ENCODE assay signal across 8 cellular contexts in the genomic region with DNA sequence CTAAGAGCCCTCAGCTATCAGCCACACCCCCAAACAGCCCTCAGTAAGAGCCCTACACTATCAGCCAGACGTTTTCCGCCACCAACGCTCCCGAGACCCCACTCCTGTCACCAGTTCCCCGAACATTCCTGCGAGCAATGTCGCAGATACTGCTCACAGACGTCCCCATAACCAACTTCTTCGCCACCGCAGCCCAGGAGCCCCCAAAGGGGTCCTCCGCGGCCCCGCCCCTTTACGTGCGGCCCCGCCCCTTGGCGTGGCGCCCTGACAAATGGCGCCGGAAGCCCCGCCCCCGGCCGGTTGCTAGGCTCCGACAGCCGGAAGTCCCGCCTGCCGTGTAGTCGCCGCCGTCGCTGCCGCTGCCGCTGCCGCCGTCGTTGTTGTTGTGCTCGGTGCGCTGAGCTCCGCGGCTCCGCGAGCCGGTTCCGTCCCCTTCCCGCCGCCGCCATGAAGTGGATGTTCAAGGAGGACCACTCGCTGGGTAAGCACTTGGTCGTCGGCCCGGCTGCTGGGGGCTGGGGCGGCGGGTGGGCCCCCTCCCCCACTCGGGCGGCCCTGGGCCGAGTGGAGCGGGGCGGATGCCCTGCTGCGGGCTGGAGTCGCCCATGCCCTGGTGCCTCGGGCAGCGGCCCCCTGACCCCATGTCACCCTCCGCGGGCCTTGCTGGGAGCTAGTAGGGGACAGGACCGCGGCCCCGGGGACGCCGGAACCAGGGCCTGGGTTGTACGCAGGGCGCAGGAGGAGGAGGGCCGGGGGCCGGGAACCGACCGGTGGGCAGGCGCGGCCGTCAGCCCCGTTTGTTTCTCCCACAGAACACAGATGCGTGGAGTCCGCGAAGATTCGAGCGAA. TPM values are rescaled to one million over a fixed set of nuclear protein-coding genes. Genes with fewer than 3 reads are reported as not detected.
A peak's percentile ranks its signal among the peaks of the same experiment; 100 is the strongest.
DNase-seq lines count a peak whose midpoint lies in the region; ATAC-seq and TF ChIP-seq lines count a peak whose summit lies in the region.

GABARAPL2 (plus strand) TSS at position 340 of the 849 bp plus-strand sequence; CDS start at position 448, 108 bp downstream.

- peaks cover 20% of the 10 kb centered on the region for H3K36me3 ChIP-seq in ACC112 (ENCODE audit: insufficient read depth, low read length)
- peaks cover 0 to 39% (median 31%) of the 10 kb centered on the region in 6 donors for H3K36me3 ChIP-seq in spleen

- H2AFZ ChIP-seq in ACC112 (ENCODE audit: low read length, unreplicated experiment): peak within 1 kb of the TSS; percentile 97

- H3K4me3 ChIP-seq in ACC112 (ENCODE audit: low read depth, low read length) (peak within 1 kb of the TSS; percentile 89), cardiac fibroblast (replicated peaks in 1 of 2; ENCODE audit: low read depth in 2 of 2, low read length in 2 of 2) (peak within 1 kb of the TSS; percentile 94 to 95), spleen (peak within 1 kb of the TSS; percentile 70 to 98 (median 94))

- WGBS in spleen, 5 donors: 0 to 1% (median 0%) methylated on average over 14 to 84 of the region's 84 CpGs

- ATAC-seq in GM18907 (IDR thresholded peaks at IDR 0.05; ENCODE audit: unreplicated experiment) (peak; percentile 76), HG03139 (IDR thresholded peaks at IDR 0.05; ENCODE audit: unreplicated experiment) (peak; percentile 66)

- DNase-seq in NCI-H226 (peak; percentile 46), cardiac fibroblast (ENCODE audit: low read depth in 2 of 2) (peak; percentile 77 to 80), inferior parietal cortex (ENCODE audit: extremely low spot score) (peak; percentile 88), spleen (peak; percentile 97)
- peak; percentile 79 to 86 (median 84) for DNase-seq in activated CD4-positive, CD25-positive, alpha-beta regulatory T cell (lab: John Stamatoyannopoulos, UW)

- TF ChIP-seq POLR2A in spleen (IDR thresholded peaks at IDR 0.05): peak; percentile 56 to 60 (median 60)

- H3K27ac ChIP-seq in ACC112 (ENCODE audit: low read depth, low read length) (no peak within 1 kb of the TSS), spleen (peak within 1 kb of the TSS; percentile 83 to 96 (median 88))

- H3K27me3 ChIP-seq in ACC112 (ENCODE audit: insufficient read depth, low read length) (peaks cover 14% of the 10 kb centered on the region; the same call in 1 of the 2 replicates), spleen (replicated peaks in 1 of 7) (no peaks in the 10 kb centered on the region)

- no peaks in the 10 kb centered on the region for H3K9me3 ChIP-seq in spleen

- H3K79me2 ChIP-seq in ACC112 (ENCODE audit: control insufficient read depth, insufficient read depth, low read length, unreplicated experiment): peaks cover 15% of the 10 kb centered on the region

- H3K4me1 ChIP-seq in ACC112 (ENCODE audit: control insufficient read depth, insufficient read depth, low read length, unreplicated experiment) (peaks cover 21% of the 10 kb centered on the region), spleen (peaks cover 38 to 63% (median 55%) of the 10 kb centered on the region in 6 donors)

- TF ChIP-seq CTCF in cardiac fibroblast (IDR thresholded peaks at IDR 0.05; ENCODE audit: low read depth, low read length) (no peak), spleen (IDR thresholded peaks at IDR 0.05 in 8 of 11, conservative IDR thresholded peaks at IDR 0.05 in 3 of 11) (peak in 1 of 11 experiments; percentile 36)

- intact Hi-C loops in spleen (cut with DNase I; ENCODE audit: low total_unique reads): loop anchor here (5.0 kb wide), 1 partner anchor 56 kb away; the partner anchor contains the start of gene ADAT1

RNA-seq across cellular contexts. Expression of gene GABARAPL2, which starts in this region (rescaled TPM):
- 100 to 1,000 TPM; 111 to 133 (median 119) TPM for total RNA-seq in spleen
- 100 to 1,000 TPM in 2 of 3 donors, 10 to 100 TPM in 1; 86.6 to 169 (median 130) TPM for polyA plus RNA-seq in spleen

Comparison
In these comparisons a context has a peak if more than half of its experiments do, and no peak if none do; other contexts are left out.
1. DNase-seq: peak in every context shown above with its lines; median percentile 97 in spleen; 88 in inferior parietal cortex; 84 in activated CD4-positive, CD25-positive, alpha-beta regulatory T cell; 78 in cardiac fibroblast; 46 in NCI-H226.